In the genomic region with DNA sequence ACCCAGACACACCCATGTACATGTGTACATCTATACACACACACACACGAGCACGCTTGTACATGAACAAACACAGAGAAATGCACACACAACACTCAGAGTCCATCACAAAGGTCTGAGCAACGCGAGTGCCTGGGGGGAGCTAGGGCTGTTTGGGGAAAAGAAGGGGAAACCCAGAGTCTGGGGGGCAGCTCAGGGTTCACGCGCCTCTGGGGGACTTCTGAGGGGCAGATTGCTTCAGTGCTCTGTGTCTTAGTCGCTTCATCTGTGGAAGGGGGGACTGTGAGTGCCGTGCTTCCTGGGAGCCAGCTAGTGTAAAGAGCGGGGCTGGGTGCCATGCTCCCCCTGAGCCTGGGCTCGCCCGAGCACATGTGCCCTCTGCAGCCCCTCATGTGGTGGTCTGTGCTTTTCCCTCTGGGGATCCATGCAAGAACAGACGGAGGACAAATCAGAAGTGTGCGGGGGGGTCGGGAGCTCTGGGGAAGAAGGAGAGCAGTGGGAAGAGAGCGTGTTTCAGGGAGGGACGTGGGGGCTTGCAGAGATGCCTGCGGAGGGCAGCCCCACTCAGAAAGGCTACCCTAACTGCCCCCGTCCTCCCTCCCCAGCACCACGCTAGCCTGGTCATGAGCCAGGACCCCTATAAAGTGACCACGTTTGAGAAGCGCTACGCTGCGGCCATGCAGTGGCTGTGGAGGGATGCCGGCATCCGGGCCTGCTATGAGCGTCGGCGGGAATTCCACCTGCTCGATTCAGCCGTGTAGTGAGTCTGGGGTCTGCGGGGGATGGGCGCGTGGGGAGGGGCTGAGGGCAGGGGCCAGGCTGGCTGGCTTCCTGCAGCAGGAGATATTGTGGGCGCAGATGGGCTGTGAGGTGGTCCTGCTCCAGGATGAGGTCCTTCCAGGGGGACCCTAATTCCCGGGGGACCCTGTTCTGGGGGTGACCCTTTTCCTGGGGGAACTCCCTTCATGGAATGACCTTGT, we compare ENCODE assay signal across 30 cellular contexts. TPM values are rescaled to one million over a fixed set of nuclear protein-coding genes. Genes with fewer than 3 reads are reported as not detected.
DNase-seq lines count a peak whose midpoint lies in the region; ATAC-seq, FAIRE-seq and TF ChIP-seq lines count a peak whose summit lies in the region.
"Had no signal": no experiment of that assay in that cellular context is flagged by ENCODE, and none has a peak within 500 bp of the region (broad histone marks: within the 10 kb centered on the region; RNA-seq: fewer than 3 reads in every experiment).

No MANE protein-coding gene starts in this region.

- H3K27ac ChIP-seq in CD4-positive, alpha-beta memory T cell (ENCODE audit: low read depth, low read length), result no peak overlapping the region
- peak overlapping the region; percentile 43 for H3K27ac ChIP-seq in RWPE1
- H3K27ac ChIP-seq: ascending aorta, pancreas, testis, uterus had no signal

- no peak for ATAC-seq in GM21619 (IDR thresholded peaks at IDR 0.05; ENCODE audit: unreplicated experiment)
- ATAC-seq: naive thymus-derived CD8-positive, alpha-beta T cell; pancreas; PC-3; right cardiac atrium had no signal

- intact Hi-C loops in CD4-positive, alpha-beta memory T cell (cut with micrococcal nuclease), result no loop called here

- TF ChIP-seq CTCF in BE2C (IDR thresholded peaks at IDR 0.05; ENCODE audit: low read depth, low read length) (no peak), RWPE1 (conservative IDR thresholded peaks at IDR 0.05; ENCODE audit: low read depth) (no peak), glutamatergic neuron (IDR thresholded peaks at IDR 0.05; ENCODE audit: partially characterized antibody, unreplicated experiment) (no peak)

- H3K9me3 ChIP-seq in BE2C, result no peaks in the 10 kb centered on the region
- no peaks in the 10 kb centered on the region for H3K9me3 ChIP-seq in CD4-positive, alpha-beta memory T cell (ENCODE audit: control insufficient read depth in 1 of 2, low read length in 2 of 2)
- H3K9me3 ChIP-seq: ascending aorta, pancreas, testis, uterus had no signal

- no peak for FAIRE-seq in HTR-8/SVneo (lab: Jason Lieb, UNC)
- FAIRE-seq: endometrium, pancreas, TTC549 had no signal

- H3K4me1 ChIP-seq in BE2C, result no peaks in the 10 kb centered on the region
- peaks cover 20% of the 10 kb centered on the region for H3K4me1 ChIP-seq in CD4-positive, alpha-beta memory T cell (ENCODE audit: insufficient read depth, low read length)
- H3K4me1 ChIP-seq: ascending aorta, pancreas, testis, uterus had no signal

- peaks cover 0 to 10% of the 10 kb centered on the region in 2 donors for H3K36me3 Mint-ChIP-seq in CD4-positive, alpha-beta memory T cell
- H3K36me3 Mint-ChIP-seq in glutamatergic neuron (ENCODE audit: unreplicated experiment), result no peaks in the 10 kb centered on the region
- H3K36me3 Mint-ChIP-seq: activated naive CD8-positive, alpha-beta T cell; CD4-positive, CD25-positive, alpha-beta regulatory T cell; mesothelial cell of epicardium; naive thymus-derived CD8-positive, alpha-beta T cell had no signal

- no peaks in the 10 kb centered on the region for H3K9me3 Mint-ChIP-seq in CD4-positive, alpha-beta memory T cell
- peaks cover 9% of the 10 kb centered on the region for H3K9me3 Mint-ChIP-seq in glutamatergic neuron (ENCODE audit: unreplicated experiment)
- H3K9me3 Mint-ChIP-seq: CD4-positive, CD25-positive, alpha-beta regulatory T cell; mesothelial cell of epicardium; naive thymus-derived CD8-positive, alpha-beta T cell had no signal

- H3K4me1 Mint-ChIP-seq in CD4-positive, alpha-beta memory T cell, result peaks cover 6 to 16% (median 9%) of the 10 kb centered on the region in 4 donors
- H3K4me1 Mint-ChIP-seq in glutamatergic neuron (ENCODE audit: low read depth, unreplicated experiment), result peaks cover 12% of the 10 kb centered on the region
- H3K4me1 Mint-ChIP-seq: mesothelial cell of epicardium had no signal

- peak overlapping the region in 6 of 7 donors; percentile 27 to 85 (median 54) for H3K27ac Mint-ChIP-seq in CD4-positive, alpha-beta memory T cell
- H3K27ac Mint-ChIP-seq in glutamatergic neuron (ENCODE audit: unreplicated experiment), result peak overlapping the region; percentile 33
- H3K27ac Mint-ChIP-seq: activated naive CD8-positive, alpha-beta T cell; mesothelial cell of epicardium had no signal

- H3K4me3 Mint-ChIP-seq in CD4-positive, alpha-beta memory T cell, result no peak overlapping the region
- no peak overlapping the region for H3K4me3 Mint-ChIP-seq in glutamatergic neuron (ENCODE audit: unreplicated experiment)
- H3K4me3 Mint-ChIP-seq: activated naive CD8-positive, alpha-beta T cell; CD4-positive, CD25-positive, alpha-beta regulatory T cell; mesothelial cell of epicardium; naive thymus-derived CD8-positive, alpha-beta T cell had no signal

- H3K27me3 ChIP-seq in BE2C, result no peaks in the 10 kb centered on the region; the same call in 1 of the 2 replicates
- no peaks in the 10 kb centered on the region for H3K27me3 ChIP-seq in CD4-positive, alpha-beta memory T cell (ENCODE audit: insufficient read depth, low read length)
- H3K27me3 ChIP-seq: ascending aorta, pancreas, testis, uterus had no signal

- no peaks in the 10 kb centered on the region for H3K27me3 Mint-ChIP-seq in CD4-positive, alpha-beta memory T cell
- peaks cover 1% of the 10 kb centered on the region for H3K27me3 Mint-ChIP-seq in glutamatergic neuron (ENCODE audit: unreplicated experiment)
- H3K27me3 Mint-ChIP-seq: activated naive CD8-positive, alpha-beta T cell; CD4-positive, CD25-positive, alpha-beta regulatory T cell; naive thymus-derived CD8-positive, alpha-beta T cell had no signal

- CTCF ChIA-PET in CD4-positive, alpha-beta memory T cell (lab: Charles Lee; ENCODE audit: partially characterized antibody), result interaction anchor here (1.3 kb wide), 1 partner anchor 12 kb away, joined by 5 read pairs; no protein-coding TSS in a partner anchor
- CTCF ChIA-PET in RWPE1 (lab: Yijun Ruan, JAX), result no interaction called here

- peak overlapping the region; percentile 33 for H3K4me3 ChIP-seq in BE2C (ENCODE audit: low read depth, low read length)
- H3K4me3 ChIP-seq in CD4-positive, alpha-beta memory T cell (ENCODE audit: low read length in 2 of 2), result no peak overlapping the region
- H3K4me3 ChIP-seq: ascending aorta, pancreas, testis, uterus had no signal

- DNase-seq in BE2C (no peak), RWPE1 (ENCODE audit: low spot score) (no peak), glutamatergic neuron (no peak), HTR-8/SVneo (ENCODE audit: insufficient read length, low spot score) (no peak), HPDE6-E6E7 (ENCODE audit: extremely low spot score) (no peak)
- DNase-seq in CD4-positive, alpha-beta memory T cell, result no peak
- DNase-seq: activated CD4-positive, alpha-beta T cell treated with anti-CD3 and anti-CD28 coated beads for 48 hours; caudate nucleus; CD4-positive, CD25-positive, alpha-beta regulatory T cell; HCEC 1CT; NCI-H1105 treated with DMSO at 0.1 percent for 48 hours; NCI-H2081; NCI-H446; pancreas; PC-3; right cardiac atrium; Right ventricle myocardium superior; stimulated activated CD4-positive, alpha-beta T cell treated with anti-CD3 and anti-CD28 coated beads, Interleukin-4, amount 100 ng/mL, for 24 hours; stimulated activated naive CD4-positive, alpha-beta T cell; SW 1271; testis; uterus had no signal

- no peaks in the 10 kb centered on the region for H3K36me3 ChIP-seq in BE2C
- no peaks in the 10 kb centered on the region for H3K36me3 ChIP-seq in CD4-positive, alpha-beta memory T cell (ENCODE audit: insufficient read depth, low read length)
- H3K36me3 ChIP-seq: ascending aorta, pancreas, uterus had no signal

- POLR2A ChIA-PET in CD4-positive, alpha-beta memory T cell (lab: Charles Lee; ENCODE audit: partially characterized antibody), result no interaction called here
- POLR2A ChIA-PET in RWPE1 (lab: Yijun Ruan, JAX; ENCODE audit: low non-redundant PET), result no interaction called here

RNA-seq across cellular contexts. Expression of a gene that starts 14.0 kb away (rescaled TPM):
- 1.9 TPM for polyA plus RNA-seq in BE2C (2012; ENCODE audit: insufficient read depth, insufficient read length, low read depth)
- total RNA-seq in CD4-positive, alpha-beta memory T cell, result 1 to 10 TPM; 2.5 to 2.8 TPM
- 1 to 10 TPM; 4.1 to 4.8 TPM for polyA plus RNA-seq in CD4-positive, alpha-beta memory T cell
- not detected for total RNA-seq in glutamatergic neuron (ENCODE audit: unreplicated experiment)
- total RNA-seq: PC-3 had no signal
- polyA plus RNA-seq: AG04450 had no signal

RNA-seq across cellular contexts. Expression of a gene that starts 28.8 kb away (rescaled TPM):
- polyA plus RNA-seq in BE2C (2012; ENCODE audit: insufficient read depth, insufficient read length, low read depth), result not detected
- 100 to 1,000 TPM; 231 to 235 TPM for total RNA-seq in CD4-positive, alpha-beta memory T cell
- polyA plus RNA-seq in CD4-positive, alpha-beta memory T cell, result 100 to 1,000 TPM; 448 to 503 TPM
- total RNA-seq in glutamatergic neuron (ENCODE audit: unreplicated experiment), result not detected
- total RNA-seq: mesothelial cell of epicardium had no signal
- polyA plus RNA-seq: AG04450 had no signal

RNA-seq across cellular contexts. Expression of a gene that starts 35.9 kb away (rescaled TPM):
- 139 TPM for polyA plus RNA-seq in BE2C (2012; ENCODE audit: insufficient read depth, insufficient read length, low read depth)
- 10 to 100 TPM; 53.0 to 59.3 TPM for total RNA-seq in CD4-positive, alpha-beta memory T cell
- polyA plus RNA-seq in CD4-positive, alpha-beta memory T cell, result 10 to 100 TPM; 25.1 to 45.6 TPM
- total RNA-seq in glutamatergic neuron (ENCODE audit: unreplicated experiment), result 54.4 TPM

RNA-seq across cellular contexts. Expression of a gene that starts 55.7 kb away (rescaled TPM):
- 180 TPM for polyA plus RNA-seq in BE2C (2012; ENCODE audit: insufficient read depth, insufficient read length, low read depth)
- 1 to 10 TPM; 3.5 to 3.9 TPM for total RNA-seq in CD4-positive, alpha-beta memory T cell
- under 1 TPM; 0.09 to 0.39 TPM for polyA plus RNA-seq in CD4-positive, alpha-beta memory T cell
- 32.4 TPM for total RNA-seq in glutamatergic neuron (ENCODE audit: unreplicated experiment)

Comparison
In these comparisons a context has a peak if more than half of its experiments do, and no peak if none do; other contexts are left out.
1. RNA of a gene that starts 28.8 kb away (total RNA-seq): 231 to 235 TPM in CD4-positive, alpha-beta memory T cell; not detected in glutamatergic neuron (single experiment); every median in the first group is over 100 times any median in the second.